In the genomic region with DNA sequence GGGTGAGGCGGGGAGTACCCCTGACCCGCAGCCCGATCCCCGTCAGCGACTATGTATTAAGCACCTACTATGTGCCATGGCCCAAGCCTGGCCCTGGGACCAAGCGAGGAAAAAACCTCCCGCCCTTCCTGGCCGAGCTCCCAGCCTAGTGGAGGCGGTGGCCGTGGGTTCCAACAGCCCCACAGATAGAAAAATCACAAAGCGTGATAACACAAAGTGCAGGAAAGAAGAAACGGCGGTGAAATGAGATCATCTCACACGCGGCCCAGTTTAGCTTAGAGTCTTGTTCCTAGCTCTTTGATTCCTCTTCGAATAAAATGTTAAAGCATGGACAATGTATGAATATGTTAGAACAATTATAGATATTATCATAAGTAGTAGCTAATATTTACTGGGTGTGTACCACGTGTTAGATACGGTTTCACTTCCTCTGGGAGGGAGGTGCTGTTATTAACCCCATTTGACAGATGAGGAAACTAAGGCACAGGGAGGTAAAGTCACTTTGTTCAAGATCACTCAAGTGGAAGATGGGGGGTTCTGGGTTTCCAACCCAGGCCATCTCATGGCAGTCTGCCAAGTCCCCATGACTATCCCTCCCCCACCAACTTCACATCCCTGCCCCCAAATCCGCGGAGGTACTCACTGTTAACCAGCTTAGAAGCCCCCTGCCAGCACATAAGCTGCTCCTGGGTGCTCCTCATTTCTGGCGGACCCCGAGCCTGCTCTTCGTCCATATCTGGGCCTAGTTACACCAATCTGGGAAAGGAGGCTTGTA, we compare ENCODE assay signal across 1 cellular context.
TF ChIP-seq lines count a peak whose summit lies in the region.

No MANE protein-coding gene starts in this region.

TF ChIP-seq in endothelial cell of umbilical vein, 7 proteins besides CTCF, POLR2A, EP300 and RAD21:
- TF ChIP-seq GATA2 (IDR thresholded peaks at IDR 0.05; ENCODE audit: insufficient read depth, insufficient read length, low read depth, low read length) (no peak), POLR2AphosphoS5 (IDR thresholded peaks at IDR 0.05; ENCODE audit: insufficient read depth, low read depth, low read length) (no peak), JUN (IDR thresholded peaks at IDR 0.05; ENCODE audit: borderline replicate concordance, insufficient read depth, insufficient read length, low read depth) (no peak), EZH2 (IDR thresholded peaks at IDR 0.05; ENCODE audit: borderline replicate concordance, low read depth, low read length, severe bottlenecking) (no peak), FOS (IDR thresholded peaks at IDR 0.05; ENCODE audit: borderline replicate concordance, insufficient read depth, low read length) (no peak), MAX (IDR thresholded peaks at IDR 0.05; ENCODE audit: insufficient read depth, insufficient read length) (no peak), MYC (IDR thresholded peaks at IDR 0.05; ENCODE audit: low read depth, low read length) (no peak)
